In genomic region chr11:118886681-118887111, GRCh38 we compare ENCODE assay signal across 12 cellular contexts. TPM values are rescaled to one million over a fixed set of nuclear protein-coding genes. Genes with fewer than 3 reads are reported as not detected.
DNase-seq lines count a peak whose midpoint lies in the region; ATAC-seq and TF ChIP-seq lines count a peak whose summit lies in the region.
"Had no signal": no experiment of that assay in that cellular context is flagged by ENCODE, and none has a peak within 500 bp of the region (broad histone marks: within the 10 kb centered on the region; RNA-seq: fewer than 3 reads in every experiment).

No MANE protein-coding gene starts in this region.

- peak overlapping the region; percentile 95 for H3K27ac ChIP-seq in OCI-LY3 (ENCODE audit: low read length)
- H3K27ac ChIP-seq in muscle layer of colon (ENCODE audit: low read depth, low read length), result peak overlapping the region; percentile 83
- H3K27ac ChIP-seq: C4-2B had no signal

- H3K27me3 ChIP-seq in OCI-LY3 (ENCODE audit: low read depth, low read length), result no peaks in the 10 kb centered on the region
- H3K27me3 ChIP-seq in muscle layer of colon (ENCODE audit: control insufficient read depth in 1 of 2, insufficient read depth in 2 of 2, low read length in 2 of 2), result no peaks in the 10 kb centered on the region
- H3K27me3 ChIP-seq in Caco-2 (replicated peaks; ENCODE audit: control insufficient read depth, insufficient read depth, low read length), result no peaks in the 10 kb centered on the region

- no peak overlapping the region for H2AFZ ChIP-seq in OCI-LY3 (ENCODE audit: low read depth, low read length)

- ATAC-seq in HG03135 (IDR thresholded peaks at IDR 0.05; ENCODE audit: unreplicated experiment), result no peak
- ATAC-seq: activated CD4-positive, CD25-positive, alpha-beta regulatory T cell treated with anti-CD3 and anti-CD28 coated beads, Interleukin-2, amount 50 U/mL, for 24 hours had no signal

- POLR2A ChIA-PET in Caco-2 (lab: Charles Lee), result no interaction called here

- no peaks in the 10 kb centered on the region for H3K9me3 Mint-ChIP-seq in Caco-2 (ENCODE audit: unreplicated experiment)

- H3K4me1 Mint-ChIP-seq in Caco-2 (ENCODE audit: low read depth, unreplicated experiment), result no peaks in the 10 kb centered on the region

- intact Hi-C loops in Caco-2 (cut with micrococcal nuclease; ENCODE audit: unreplicated experiment), result no loop called here

- no peak for TF ChIP-seq CTCF in GM20000 (IDR thresholded peaks at IDR 0.05; ENCODE audit: extremely low read depth, missing control alignments)
- no peak for TF ChIP-seq CTCF in OCI-LY3 (IDR thresholded peaks at IDR 0.05; ENCODE audit: low read depth, low read length)
- no peak for TF ChIP-seq CTCF in Caco-2 (IDR thresholded peaks at IDR 0.05; ENCODE audit: insufficient read depth in 1 of 2, low read depth in 1 of 2, low read length in 1 of 2, severe bottlenecking in 1 of 2, unreplicated experiment in 1 of 2)

- no peaks in the 10 kb centered on the region for H3K9me3 ChIP-seq in OCI-LY3 (ENCODE audit: insufficient read depth, low read length)
- no peaks in the 10 kb centered on the region for H3K9me3 ChIP-seq in muscle layer of colon (ENCODE audit: low read length)
- H3K9me3 ChIP-seq in Caco-2, result no peaks in the 10 kb centered on the region
- H3K9me3 ChIP-seq: psoas muscle had no signal

- H3K79me2 ChIP-seq in OCI-LY3 (ENCODE audit: low read length), result peaks cover 91% of the 10 kb centered on the region

- peaks cover 49% of the 10 kb centered on the region for H4K20me1 ChIP-seq in OCI-LY3 (ENCODE audit: insufficient read depth, low read length)

- no peaks in the 10 kb centered on the region for H3K36me3 Mint-ChIP-seq in Caco-2 (ENCODE audit: insufficient read depth, unreplicated experiment)

- H3K4me1 ChIP-seq in OCI-LY3 (ENCODE audit: low read length) (peaks cover 74% of the 10 kb centered on the region), muscle layer of colon (ENCODE audit: insufficient read depth, low read length) (peaks cover 41% of the 10 kb centered on the region), Caco-2 (0 out of 2 replicates have a peak, but pooled peaks cover 7% of the 10 kb centered on the region)

- H3K4me3 Mint-ChIP-seq in Caco-2 (ENCODE audit: unreplicated experiment), result no peak overlapping the region

- peak overlapping the region; percentile 89 for H3K4me3 ChIP-seq in OCI-LY3 (ENCODE audit: low read length)
- peak overlapping the region; percentile 29 to 58 for H3K4me3 ChIP-seq in muscle layer of colon (ENCODE audit: low read depth in 1 of 2, low read length in 2 of 2)
- no peak overlapping the region for H3K4me3 ChIP-seq in Caco-2 (ENCODE audit: low read depth, low read length)
- H3K4me3 ChIP-seq: psoas muscle had no signal

- CTCF ChIA-PET in Caco-2 (lab: Charles Lee), result no interaction called here

- H3K27ac Mint-ChIP-seq in Caco-2 (ENCODE audit: unreplicated experiment), result no peak overlapping the region

- BruUV-seq in Caco-2 (replicated peaks; lab: Mats Ljungman, UMichigan), result no TSS peak

- H3K9ac ChIP-seq in OCI-LY3 (ENCODE audit: low read length) (peak overlapping the region; percentile 98), muscle layer of colon (ENCODE audit: low read length) (no peak overlapping the region)

- H3K36me3 ChIP-seq in OCI-LY3 (replicated peaks; ENCODE audit: low read depth, low read length), result peaks cover 71% of the 10 kb centered on the region
- H3K36me3 ChIP-seq in muscle layer of colon (ENCODE audit: insufficient read depth, low read length), result no peaks in the 10 kb centered on the region
- H3K36me3 ChIP-seq in Caco-2 (ENCODE audit: control insufficient read depth, insufficient read depth, low read length), result no peaks in the 10 kb centered on the region

- DNase-seq in CD1c-positive myeloid dendritic cell (ENCODE audit: extremely low spot score) (peak; percentile 89), GM20000 (ENCODE audit: low spot score) (peak; percentile 74), mesenteric fat pad (ENCODE audit: low spot score) (no peak), Caco-2 (no peak), HuH-7 (ENCODE audit: low spot score) (no peak)

- no peaks in the 10 kb centered on the region for H3K27me3 Mint-ChIP-seq in Caco-2 (ENCODE audit: insufficient read depth, unreplicated experiment)

- H3K4me2 ChIP-seq in OCI-LY3 (ENCODE audit: low read length), result peak overlapping the region; percentile 76

RNA-seq across cellular contexts. Expression of gene CXCR5, which starts 3.0 kb away (rescaled TPM):
- total RNA-seq in mesenteric fat pad (not detected), Caco-2 (2022) (not detected in 2 replicates)
- total RNA-seq: epithelial cell of proximal tubule had no signal

RNA-seq across cellular contexts. Expression of gene BCL9L, which starts 39.0 kb away (rescaled TPM):
- total RNA-seq in mesenteric fat pad, result 86.4 TPM
- 186 and 203 TPM in 2 replicates for total RNA-seq in Caco-2 (2022)

Comparison
In these comparisons a context has a peak if more than half of its experiments do, and no peak if none do; other contexts are left out.
1. DNase-seq: peak in CD1c-positive myeloid dendritic cell (single experiment) and GM20000 (single experiment); none in mesenteric fat pad (single experiment), Caco-2 (0 of 2) and HuH-7 (single experiment).